In genomic region chr1:159855709-159856108, GRCh38 we compare ENCODE assay signal across 13 cellular contexts. TPM values are rescaled to one million over a fixed set of nuclear protein-coding genes. Genes with fewer than 3 reads are reported as not detected.
DNase-seq lines count a peak whose midpoint lies in the region; ATAC-seq and TF ChIP-seq lines count a peak whose summit lies in the region.
"Had no signal": no experiment of that assay in that cellular context is flagged by ENCODE, and none has a peak within 500 bp of the region (broad histone marks: within the 10 kb centered on the region; RNA-seq: fewer than 3 reads in every experiment).

No MANE protein-coding gene starts in this region.

- H3K36me3 Mint-ChIP-seq in natural killer cell (no peaks in the 10 kb centered on the region), nephron (ENCODE audit: low read depth) (no peaks in the 10 kb centered on the region)
- H3K36me3 Mint-ChIP-seq in natural killer cell treated with Interleukin-12 subunit alpha and Interleukin-12 subunit beta and Interleukin-15 and Interleukin-18, amount 100 ng/mL, for 72 hours, result no peaks in the 10 kb centered on the region
- H3K36me3 Mint-ChIP-seq: activated naive CD4-positive, alpha-beta T cell treated with anti-CD3 and anti-CD28 coated beads, Interleukin-2, amount 50 U/mL, for 72 hours had no signal

- H3K9me3 Mint-ChIP-seq in natural killer cell, result no peaks in the 10 kb centered on the region
- no peaks in the 10 kb centered on the region for H3K9me3 Mint-ChIP-seq in natural killer cell treated with Interleukin-12 subunit alpha and Interleukin-12 subunit beta and Interleukin-15 and Interleukin-18, amount 100 ng/mL, for 72 hours
- no peaks in the 10 kb centered on the region for H3K9me3 Mint-ChIP-seq in nephron
- H3K9me3 Mint-ChIP-seq: activated naive CD4-positive, alpha-beta T cell treated with anti-CD3 and anti-CD28 coated beads, Interleukin-2, amount 50 U/mL, for 72 hours had no signal

- H3K4me3 Mint-ChIP-seq in natural killer cell (no peak overlapping the region), nephron (peak overlapping the region; percentile 35 to 81 (median 59))
- H3K4me3 Mint-ChIP-seq in natural killer cell treated with Interleukin-12 subunit alpha and Interleukin-12 subunit beta and Interleukin-15 and Interleukin-18, amount 100 ng/mL, for 72 hours, result no peak overlapping the region

- H3K4me1 ChIP-seq in adipocyte (ENCODE audit: control insufficient read depth, insufficient read depth, low read length), result peaks cover 24% of the 10 kb centered on the region

- intact Hi-C loops in natural killer cell (cut with micrococcal nuclease), result no loop called here

- no peaks in the 10 kb centered on the region for H3K27me3 Mint-ChIP-seq in natural killer cell (ENCODE audit: low read depth in 2 of 2)
- no peaks in the 10 kb centered on the region for H3K27me3 Mint-ChIP-seq in natural killer cell treated with Interleukin-12 subunit alpha and Interleukin-12 subunit beta and Interleukin-15 and Interleukin-18, amount 100 ng/mL, for 72 hours
- H3K27me3 Mint-ChIP-seq in nephron (ENCODE audit: low read depth), result peaks cover 33% of the 10 kb centered on the region

- H3K27ac Mint-ChIP-seq in natural killer cell (peak overlapping the region; percentile 43 to 79), nephron (peak overlapping the region in 1 of 3 experiments; percentile 70)
- H3K27ac Mint-ChIP-seq in natural killer cell treated with Interleukin-12 subunit alpha and Interleukin-12 subunit beta and Interleukin-15 and Interleukin-18, amount 100 ng/mL, for 72 hours, result peak overlapping the region in 1 of 2 donors; percentile 54

- no peak for TF ChIP-seq CTCF in natural killer cell (IDR thresholded peaks at IDR 0.05)
- no peak for TF ChIP-seq CTCF in nephron (IDR thresholded peaks at IDR 0.05; ENCODE audit: unreplicated experiment in 3 of 3)

- no peak for DNase-seq in natural killer cell
- DNase-seq in natural killer cell treated with Interleukin-12 subunit alpha and Interleukin-12 subunit beta and Interleukin-15 and Interleukin-18, amount 100 ng/mL, for 72 hours (ENCODE audit: low spot score), result no peak
- DNase-seq in adipocyte (ENCODE audit: low read depth), result no peak
- DNase-seq in NCI-H2227 treated with DMSO at 0.1 percent for 48 hours (lab: John Stamatoyannopoulos, UW), result no peak
- no peak for DNase-seq in kidney tubule cell (ENCODE audit: low spot score)
- no peak for DNase-seq in inferior parietal cortex (ENCODE audit: extremely low spot score)
- DNase-seq: NCI-H1694 had no signal

- ATAC-seq in natural killer cell (no peak), GM18909 (IDR thresholded peaks at IDR 0.05; ENCODE audit: poor library complexity, unreplicated experiment) (no peak)
- ATAC-seq in natural killer cell treated with Interleukin-12 subunit alpha and Interleukin-12 subunit beta and Interleukin-15 and Interleukin-18, amount 100 ng/mL, for 72 hours, result no peak

- H3K9ac ChIP-seq in adipocyte (ENCODE audit: low read length), result no peak overlapping the region

- H3K4me1 Mint-ChIP-seq in natural killer cell (peaks cover 15 to 28% of the 10 kb centered on the region in 2 donors), nephron (peaks cover 8% of the 10 kb centered on the region)
- H3K4me1 Mint-ChIP-seq in natural killer cell treated with Interleukin-12 subunit alpha and Interleukin-12 subunit beta and Interleukin-15 and Interleukin-18, amount 100 ng/mL, for 72 hours (ENCODE audit: low read depth in 2 of 2), result peaks cover 10 to 13% of the 10 kb centered on the region in 2 donors

- H3K4me3 ChIP-seq in adipocyte (ENCODE audit: low read length), result peak overlapping the region; percentile 87

- no peaks in the 10 kb centered on the region for H3K36me3 ChIP-seq in adipocyte (ENCODE audit: control insufficient read depth, insufficient read depth, low read length, severe bottlenecking)

- H3K27me3 ChIP-seq in adipocyte (replicated peaks; ENCODE audit: control insufficient read depth, insufficient read depth, low read length), result no peaks in the 10 kb centered on the region

- no peaks in the 10 kb centered on the region for H3K9me3 ChIP-seq in adipocyte (ENCODE audit: control insufficient read depth, low read length)

RNA-seq across cellular contexts. Expression of gene VSIG8, which starts 6.7 kb away (rescaled TPM):
- total RNA-seq in natural killer cell, result not detected
- total RNA-seq in natural killer cell treated with Interleukin-12 subunit alpha and Interleukin-12 subunit beta and Interleukin-15 and Interleukin-18, amount 100 ng/mL, for 72 hours, result not detected
- total RNA-seq: progenitor cell of endocrine pancreas had no signal

RNA-seq across cellular contexts. Expression of gene SLAMF8, which starts 29.0 kb away (rescaled TPM):
- 1 to 10 TPM in 2 of 3 donors, under 1 TPM in 1; 0.64 to 4.4 (median 2.8) TPM for total RNA-seq in natural killer cell
- total RNA-seq in natural killer cell treated with Interleukin-12 subunit alpha and Interleukin-12 subunit beta and Interleukin-15 and Interleukin-18, amount 100 ng/mL, for 72 hours, result 1 to 10 TPM in 1 of 2 donors, under 1 TPM in 1; 0.29 to 2.1 TPM
- total RNA-seq: fibroblast of lung, progenitor cell of endocrine pancreas had no signal

RNA-seq across cellular contexts. Expression of gene CFAP45, which starts 44.3 kb away (rescaled TPM):
- total RNA-seq in natural killer cell, result 1 to 10 TPM; 1.3 to 5.0 (median 1.6) TPM
- total RNA-seq in natural killer cell treated with Interleukin-12 subunit alpha and Interleukin-12 subunit beta and Interleukin-15 and Interleukin-18, amount 100 ng/mL, for 72 hours, result 1 to 10 TPM in 1 of 2 donors, under 1 TPM in 1; 0.38 to 3.0 TPM

RNA-seq across cellular contexts. Expression of gene FCRL6, which starts 53.5 kb away (rescaled TPM):
- 100 to 1,000 TPM; 138 to 309 (median 298) TPM for total RNA-seq in natural killer cell
- total RNA-seq in natural killer cell treated with Interleukin-12 subunit alpha and Interleukin-12 subunit beta and Interleukin-15 and Interleukin-18, amount 100 ng/mL, for 72 hours, result under 1 TPM in 1 of 2 donors, not detected in 1; 0.81 TPM
- total RNA-seq: activated naive CD4-positive, alpha-beta T cell treated with anti-CD3 and anti-CD28 coated beads, Interleukin-2, amount 50 U/mL, for 72 hours; fibroblast of lung; H4; progenitor cell of endocrine pancreas had no signal

Comparison
In these comparisons a context has a peak if more than half of its experiments do, and no peak if none do; other contexts are left out.
1. H3K4me3 Mint-ChIP-seq: peak in nephron (3 of 3); none in natural killer cell (single experiment) and natural killer cell treated with Interleukin-12 subunit alpha and Interleukin-12 subunit beta and Interleukin-15 and Interleukin-18, amount 100 ng/mL, for 72 hours (single experiment).